Comparison of ENCODE assay signal across 13 cellular contexts in genomic region chr1:23010025-23010424, GRCh38. TPM values are rescaled to one million over a fixed set of nuclear protein-coding genes. Genes with fewer than 3 reads are reported as not detected.
"Had no signal": no experiment of that assay in that cellular context is flagged by ENCODE, and none has a peak within 500 bp of the region (broad histone marks: within the 10 kb centered on the region; RNA-seq: fewer than 3 reads in every experiment).

No MANE protein-coding gene starts in this region.

RNA-seq across cellular contexts. Expression of gene TEX46, which starts 5.6 kb away (rescaled TPM):
- total RNA-seq: activated CD4-positive, alpha-beta T cell treated with anti-CD3 and anti-CD28 coated beads, Interleukin-2, amount 10 ng/mL, durations not matched to agents 7 days and 5 days; activated CD8-positive, alpha-beta T cell treated with anti-CD3 and anti-CD28 coated beads, Interleukin-2, amount 10 ng/mL, durations not matched to agents 7 days and 5 days; activated naive CD8-positive, alpha-beta T cell treated with anti-CD3 and anti-CD28 coated beads, Interleukin-2, amount 10 ng/mL, durations not matched to agents 7 days and 5 days; activated T-helper 2 cell treated with anti-CD3 and anti-CD28 coated beads, Interferon-gamma antibody, Interleukin-2, Interleukin-4, amounts not matched to agents 10 μg/mL and 5 μg/mL and 100 μg/mL, durations not matched to agents 14 hours and 24 hours and 36 hours; ascending aorta; body of pancreas; breast epithelium; cardiac septum; M059J; WTC11 had no signal
- polyA plus RNA-seq: adipose tissue had no signal

RNA-seq across cellular contexts. Expression of gene LACTBL1, which starts 37.4 kb away (rescaled TPM):
- total RNA-seq: activated CD4-positive, alpha-beta T cell treated with anti-CD3 and anti-CD28 coated beads for 36 hours; activated CD4-positive, alpha-beta T cell treated with anti-CD3 and anti-CD28 coated beads, Interleukin-2, amount 10 ng/mL, durations not matched to agents 7 days and 5 days; activated CD8-positive, alpha-beta T cell treated with anti-CD3 and anti-CD28 coated beads, Interleukin-2, amount 10 ng/mL, durations not matched to agents 7 days and 5 days; activated naive CD8-positive, alpha-beta T cell treated with anti-CD3 and anti-CD28 coated beads, Interleukin-2, amount 10 ng/mL, durations not matched to agents 7 days and 5 days; activated T-helper 2 cell treated with anti-CD3 and anti-CD28 coated beads, Interferon-gamma antibody, Interleukin-2, Interleukin-4, amounts not matched to agents 10 μg/mL and 5 μg/mL and 100 μg/mL, durations not matched to agents 14 hours and 24 hours and 36 hours; ascending aorta; body of pancreas; breast epithelium; cardiac septum; M059J; WTC11 had no signal
- polyA plus RNA-seq: adipose tissue, SK-N-SH had no signal
